1 cellular context compared by ENCODE assay signal in the genomic region with DNA sequence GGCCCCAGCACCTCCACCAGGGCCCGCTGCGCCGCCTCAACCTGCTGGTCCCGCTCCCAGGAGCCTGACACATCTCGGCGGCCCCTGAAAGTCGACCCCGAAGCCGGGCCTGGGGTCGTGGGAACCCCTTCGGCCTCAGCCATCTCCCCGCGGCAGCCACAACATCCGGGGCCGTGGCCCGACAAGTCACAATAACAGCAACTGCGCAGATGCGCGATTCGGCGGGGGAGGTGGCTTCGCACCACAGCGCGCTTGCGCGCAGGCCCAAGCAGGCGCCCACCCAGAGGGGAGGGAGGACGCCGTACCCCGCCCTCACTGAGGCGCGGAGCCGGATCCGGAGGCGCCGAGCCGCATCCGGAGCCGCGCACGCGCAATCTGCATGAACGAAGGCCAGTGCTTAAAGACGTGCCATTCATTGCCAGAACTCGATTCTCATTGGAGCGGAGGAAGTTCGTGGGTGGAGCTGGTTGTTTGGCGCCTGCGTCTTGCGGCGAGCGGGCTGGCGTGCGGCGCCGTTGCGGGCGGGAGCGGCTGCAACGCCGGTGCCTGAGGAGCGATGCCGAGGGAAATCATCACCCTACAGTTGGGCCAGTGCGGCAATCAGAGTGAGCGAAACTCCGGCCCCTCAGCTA.
TF ChIP-seq lines count a peak whose summit lies in the region.

A gene with protein sequence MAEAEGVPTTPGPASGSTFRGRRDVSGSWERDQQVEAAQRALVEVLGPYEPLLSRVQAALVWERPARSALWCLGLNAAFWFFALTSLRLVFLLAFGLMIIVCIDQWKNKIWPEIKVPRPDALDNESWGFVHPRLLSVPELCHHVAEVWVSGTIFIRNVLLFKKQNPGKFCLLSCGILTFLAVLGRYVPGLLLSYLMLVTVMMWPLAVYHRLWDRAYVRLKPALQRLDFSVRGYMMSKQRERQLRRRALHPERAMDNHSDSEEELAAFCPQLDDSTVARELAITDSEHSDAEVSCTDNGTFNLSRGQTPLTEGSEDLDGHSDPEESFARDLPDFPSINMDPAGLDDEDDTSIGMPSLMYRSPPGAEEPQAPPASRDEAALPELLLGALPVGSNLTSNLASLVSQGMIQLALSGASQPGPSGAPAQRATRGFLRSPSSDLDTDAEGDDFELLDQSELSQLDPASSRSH (minus strand): TSS at position 193 of the 632 bp plus-strand sequence. CDS start 50 bp downstream, at position 143.
A gene (plus strand): TSS at position 502 of the 632 bp plus-strand sequence. CDS start 55 bp downstream, at position 557.

TF ChIP-seq in HepG2, 621 proteins besides CTCF, POLR2A, EP300 and RAD21 (continues in another document):
- TF ChIP-seq WIZ (CRISPR knock-in tag; IDR thresholded peaks at IDR 0.05) (peak; percentile 20), NR3C1 (CRISPR knock-in tag; IDR thresholded peaks at IDR 0.05) (no peak), NR2C2 (CRISPR knock-in tag; IDR thresholded peaks at IDR 0.05; ENCODE audit: borderline replicate concordance) (no peak), ZNF879 (CRISPR knock-in tag; IDR thresholded peaks at IDR 0.05) (no peak), TEAD2 (CRISPR knock-in tag; IDR thresholded peaks at IDR 0.05) (no peak), ADNP (CRISPR knock-in tag; IDR thresholded peaks at IDR 0.05) (no peak), SP140L (CRISPR knock-in tag; IDR thresholded peaks at IDR 0.05; ENCODE audit: borderline replicate concordance) (no peak), ZNF615 (CRISPR knock-in tag; IDR thresholded peaks at IDR 0.05; ENCODE audit: borderline replicate concordance) (peak; percentile 59; the same call in 1 of the 2 replicates), ATAD3A (CRISPR knock-in tag; IDR thresholded peaks at IDR 0.05) (no peak), ELF3 (CRISPR knock-in tag; IDR thresholded peaks at IDR 0.05) (no peak; the same call in 1 of the 2 replicates), NBN (conservative IDR thresholded peaks at IDR 0.05) (no peak), ZNF24 (IDR thresholded peaks at IDR 0.05) (no peak), GABPA (IDR thresholded peaks at IDR 0.05; ENCODE audit: low read depth, low read length) (peak; percentile 48), GABPA (CRISPR knock-in tag; IDR thresholded peaks at IDR 0.05; ENCODE audit: low read depth) (peak; percentile 73), ZNF644 (CRISPR knock-in tag; IDR thresholded peaks at IDR 0.05; ENCODE audit: low read depth) (no peak), ZNF75D (CRISPR knock-in tag; IDR thresholded peaks at IDR 0.05; ENCODE audit: borderline replicate concordance) (peak; percentile 82; the same call in 1 of the 2 replicates), SP1 (IDR thresholded peaks at IDR 0.05) (no peak), SP1 (CRISPR knock-in tag; IDR thresholded peaks at IDR 0.05) (peak; percentile 65), SP4 (CRISPR knock-in tag; IDR thresholded peaks at IDR 0.05) (peak; percentile 96), ZC3H4 (CRISPR knock-in tag; IDR thresholded peaks at IDR 0.05; ENCODE audit: borderline replicate concordance) (no peak), NFYB (CRISPR knock-in tag; IDR thresholded peaks at IDR 0.05) (peak; percentile 85), KLF16 (CRISPR knock-in tag; IDR thresholded peaks at IDR 0.05) (peak in 1 of 2 experiments; percentile 73; a peak in 2 of 4 replicates), NCOR1 (IDR thresholded peaks at IDR 0.05; ENCODE audit: borderline replicate concordance, low read length) (no peak; the same call in 1 of the 2 replicates), FOXC1 (CRISPR knock-in tag; IDR thresholded peaks at IDR 0.05; ENCODE audit: borderline replicate concordance) (peak; percentile 73), ZNF101 (CRISPR knock-in tag; IDR thresholded peaks at IDR 0.05; ENCODE audit: borderline replicate concordance, low read depth) (no peak), SPEN (CRISPR knock-in tag; IDR thresholded peaks at IDR 0.05; ENCODE audit: low read depth) (peak; percentile 91), CBX1 (IDR thresholded peaks at IDR 0.05; ENCODE audit: low read depth) (peak; percentile 48), ARNT2 (CRISPR knock-in tag; IDR thresholded peaks at IDR 0.05; ENCODE audit: low read depth) (peak; percentile 44; the same call in 1 of the 2 replicates), MBD4 (IDR thresholded peaks at IDR 0.05; ENCODE audit: borderline replicate concordance, low read length) (no peak), ZNF468 (CRISPR knock-in tag; IDR thresholded peaks at IDR 0.05) (no peak), ZNF460 (CRISPR knock-in tag; IDR thresholded peaks at IDR 0.05; ENCODE audit: borderline replicate concordance) (no peak), RFX1 (IDR thresholded peaks at IDR 0.05) (no peak), NFE2L2 (IDR thresholded peaks at IDR 0.05; ENCODE audit: low read length) (no peak), FOSL2 (CRISPR knock-in tag; IDR thresholded peaks at IDR 0.05) (peak; percentile 5; the same call in 1 of the 2 replicates), SUZ12 (IDR thresholded peaks at IDR 0.05; ENCODE audit: low read depth, low read length) (no peak), ZKSCAN8 (CRISPR knock-in tag; IDR thresholded peaks at IDR 0.05; ENCODE audit: borderline replicate concordance) (no peak; the same call in 1 of the 2 replicates), MEIS2 (CRISPR knock-in tag; IDR thresholded peaks at IDR 0.05) (peak; percentile 56; the same call in 1 of the 2 replicates)
- TF ChIP-seq, protein P1, sequence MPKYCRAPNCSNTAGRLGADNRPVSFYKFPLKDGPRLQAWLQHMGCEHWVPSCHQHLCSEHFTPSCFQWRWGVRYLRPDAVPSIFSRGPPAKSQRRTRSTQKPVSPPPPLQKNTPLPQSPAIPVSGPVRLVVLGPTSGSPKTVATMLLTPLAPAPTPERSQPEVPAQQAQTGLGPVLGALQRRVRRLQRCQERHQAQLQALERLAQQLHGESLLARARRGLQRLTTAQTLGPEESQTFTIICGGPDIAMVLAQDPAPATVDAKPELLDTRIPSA (CRISPR knock-in tag; IDR thresholded peaks at IDR 0.05; ENCODE audit: borderline replicate concordance): peak; percentile 27; the same call in 1 of the 2 replicates
- TF ChIP-seq, protein P2, sequence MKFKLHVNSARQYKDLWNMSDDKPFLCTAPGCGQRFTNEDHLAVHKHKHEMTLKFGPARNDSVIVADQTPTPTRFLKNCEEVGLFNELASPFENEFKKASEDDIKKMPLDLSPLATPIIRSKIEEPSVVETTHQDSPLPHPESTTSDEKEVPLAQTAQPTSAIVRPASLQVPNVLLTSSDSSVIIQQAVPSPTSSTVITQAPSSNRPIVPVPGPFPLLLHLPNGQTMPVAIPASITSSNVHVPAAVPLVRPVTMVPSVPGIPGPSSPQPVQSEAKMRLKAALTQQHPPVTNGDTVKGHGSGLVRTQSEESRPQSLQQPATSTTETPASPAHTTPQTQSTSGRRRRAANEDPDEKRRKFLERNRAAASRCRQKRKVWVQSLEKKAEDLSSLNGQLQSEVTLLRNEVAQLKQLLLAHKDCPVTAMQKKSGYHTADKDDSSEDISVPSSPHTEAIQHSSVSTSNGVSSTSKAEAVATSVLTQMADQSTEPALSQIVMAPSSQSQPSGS (CRISPR knock-in tag; IDR thresholded peaks at IDR 0.05): peak; percentile 73
- TF ChIP-seq, protein P3, sequence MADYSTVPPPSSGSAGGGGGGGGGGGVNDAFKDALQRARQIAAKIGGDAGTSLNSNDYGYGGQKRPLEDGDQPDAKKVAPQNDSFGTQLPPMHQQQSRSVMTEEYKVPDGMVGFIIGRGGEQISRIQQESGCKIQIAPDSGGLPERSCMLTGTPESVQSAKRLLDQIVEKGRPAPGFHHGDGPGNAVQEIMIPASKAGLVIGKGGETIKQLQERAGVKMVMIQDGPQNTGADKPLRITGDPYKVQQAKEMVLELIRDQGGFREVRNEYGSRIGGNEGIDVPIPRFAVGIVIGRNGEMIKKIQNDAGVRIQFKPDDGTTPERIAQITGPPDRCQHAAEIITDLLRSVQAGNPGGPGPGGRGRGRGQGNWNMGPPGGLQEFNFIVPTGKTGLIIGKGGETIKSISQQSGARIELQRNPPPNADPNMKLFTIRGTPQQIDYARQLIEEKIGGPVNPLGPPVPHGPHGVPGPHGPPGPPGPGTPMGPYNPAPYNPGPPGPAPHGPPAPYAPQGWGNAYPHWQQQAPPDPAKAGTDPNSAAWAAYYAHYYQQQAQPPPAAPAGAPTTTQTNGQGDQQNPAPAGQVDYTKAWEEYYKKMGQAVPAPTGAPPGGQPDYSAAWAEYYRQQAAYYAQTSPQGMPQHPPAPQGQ (CRISPR knock-in tag; IDR thresholded peaks at IDR 0.05; ENCODE audit: borderline replicate concordance): no peak; the same call in 1 of the 2 replicates
- TF ChIP-seq, protein P4, sequence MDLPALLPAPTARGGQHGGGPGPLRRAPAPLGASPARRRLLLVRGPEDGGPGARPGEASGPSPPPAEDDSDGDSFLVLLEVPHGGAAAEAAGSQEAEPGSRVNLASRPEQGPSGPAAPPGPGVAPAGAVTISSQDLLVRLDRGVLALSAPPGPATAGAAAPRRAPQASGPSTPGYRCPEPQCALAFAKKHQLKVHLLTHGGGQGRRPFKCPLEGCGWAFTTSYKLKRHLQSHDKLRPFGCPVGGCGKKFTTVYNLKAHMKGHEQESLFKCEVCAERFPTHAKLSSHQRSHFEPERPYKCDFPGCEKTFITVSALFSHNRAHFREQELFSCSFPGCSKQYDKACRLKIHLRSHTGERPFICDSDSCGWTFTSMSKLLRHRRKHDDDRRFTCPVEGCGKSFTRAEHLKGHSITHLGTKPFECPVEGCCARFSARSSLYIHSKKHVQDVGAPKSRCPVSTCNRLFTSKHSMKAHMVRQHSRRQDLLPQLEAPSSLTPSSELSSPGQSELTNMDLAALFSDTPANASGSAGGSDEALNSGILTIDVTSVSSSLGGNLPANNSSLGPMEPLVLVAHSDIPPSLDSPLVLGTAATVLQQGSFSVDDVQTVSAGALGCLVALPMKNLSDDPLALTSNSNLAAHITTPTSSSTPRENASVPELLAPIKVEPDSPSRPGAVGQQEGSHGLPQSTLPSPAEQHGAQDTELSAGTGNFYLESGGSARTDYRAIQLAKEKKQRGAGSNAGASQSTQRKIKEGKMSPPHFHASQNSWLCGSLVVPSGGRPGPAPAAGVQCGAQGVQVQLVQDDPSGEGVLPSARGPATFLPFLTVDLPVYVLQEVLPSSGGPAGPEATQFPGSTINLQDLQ (CRISPR knock-in tag; IDR thresholded peaks at IDR 0.05): no peak; the same call in 1 of the 2 replicates
- TF ChIP-seq, protein P5, sequence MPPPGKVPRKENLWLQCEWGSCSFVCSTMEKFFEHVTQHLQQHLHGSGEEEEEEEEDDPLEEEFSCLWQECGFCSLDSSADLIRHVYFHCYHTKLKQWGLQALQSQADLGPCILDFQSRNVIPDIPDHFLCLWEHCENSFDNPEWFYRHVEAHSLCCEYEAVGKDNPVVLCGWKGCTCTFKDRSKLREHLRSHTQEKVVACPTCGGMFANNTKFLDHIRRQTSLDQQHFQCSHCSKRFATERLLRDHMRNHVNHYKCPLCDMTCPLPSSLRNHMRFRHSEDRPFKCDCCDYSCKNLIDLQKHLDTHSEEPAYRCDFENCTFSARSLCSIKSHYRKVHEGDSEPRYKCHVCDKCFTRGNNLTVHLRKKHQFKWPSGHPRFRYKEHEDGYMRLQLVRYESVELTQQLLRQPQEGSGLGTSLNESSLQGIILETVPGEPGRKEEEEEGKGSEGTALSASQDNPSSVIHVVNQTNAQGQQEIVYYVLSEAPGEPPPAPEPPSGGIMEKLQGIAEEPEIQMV (CRISPR knock-in tag; IDR thresholded peaks at IDR 0.05; ENCODE audit: low read depth): 0 out of 2 replicates have a peak, but pooled peaks have one; percentile 9
- TF ChIP-seq, protein P6, sequence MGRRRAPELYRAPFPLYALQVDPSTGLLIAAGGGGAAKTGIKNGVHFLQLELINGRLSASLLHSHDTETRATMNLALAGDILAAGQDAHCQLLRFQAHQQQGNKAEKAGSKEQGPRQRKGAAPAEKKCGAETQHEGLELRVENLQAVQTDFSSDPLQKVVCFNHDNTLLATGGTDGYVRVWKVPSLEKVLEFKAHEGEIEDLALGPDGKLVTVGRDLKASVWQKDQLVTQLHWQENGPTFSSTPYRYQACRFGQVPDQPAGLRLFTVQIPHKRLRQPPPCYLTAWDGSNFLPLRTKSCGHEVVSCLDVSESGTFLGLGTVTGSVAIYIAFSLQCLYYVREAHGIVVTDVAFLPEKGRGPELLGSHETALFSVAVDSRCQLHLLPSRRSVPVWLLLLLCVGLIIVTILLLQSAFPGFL (CRISPR knock-in tag; IDR thresholded peaks at IDR 0.05): no peak; the same call in 1 of the 2 replicates
- TF ChIP-seq, protein P7, sequence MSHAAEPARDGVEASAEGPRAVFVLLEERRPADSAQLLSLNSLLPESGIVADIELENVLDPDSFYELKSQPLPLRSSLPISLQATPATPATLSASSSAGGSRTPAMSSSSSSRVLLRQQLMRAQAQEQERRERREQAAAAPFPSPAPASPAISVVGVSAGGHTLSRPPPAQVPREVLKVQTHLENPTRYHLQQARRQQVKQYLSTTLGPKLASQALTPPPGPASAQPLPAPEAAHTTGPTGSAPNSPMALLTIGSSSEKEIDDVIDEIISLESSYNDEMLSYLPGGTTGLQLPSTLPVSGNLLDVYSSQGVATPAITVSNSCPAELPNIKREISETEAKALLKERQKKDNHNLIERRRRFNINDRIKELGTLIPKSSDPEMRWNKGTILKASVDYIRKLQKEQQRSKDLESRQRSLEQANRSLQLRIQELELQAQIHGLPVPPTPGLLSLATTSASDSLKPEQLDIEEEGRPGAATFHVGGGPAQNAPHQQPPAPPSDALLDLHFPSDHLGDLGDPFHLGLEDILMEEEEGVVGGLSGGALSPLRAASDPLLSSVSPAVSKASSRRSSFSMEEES (CRISPR knock-in tag; IDR thresholded peaks at IDR 0.05): no peak; the same call in 1 of the 2 replicates
- TF ChIP-seq, protein P8, sequence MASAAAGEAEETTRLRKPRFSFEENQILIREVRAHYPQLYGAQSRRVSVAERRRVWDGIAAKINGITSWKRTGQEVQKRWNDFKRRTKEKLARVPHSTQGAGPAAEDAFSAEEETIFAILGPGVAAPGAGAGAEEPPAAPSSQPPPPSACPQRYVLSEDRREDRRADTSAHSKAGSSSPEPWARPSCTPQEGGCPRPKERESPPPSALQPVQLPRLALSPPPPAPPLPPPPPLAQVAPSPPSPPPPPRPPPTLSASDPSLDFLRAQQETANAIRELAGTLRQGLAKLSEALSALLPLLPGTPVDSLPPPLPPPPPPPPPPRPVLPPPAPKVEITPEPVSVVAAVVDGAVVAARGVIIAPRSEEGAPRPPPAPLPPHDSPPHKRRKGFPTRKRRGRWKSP (CRISPR knock-in tag; IDR thresholded peaks at IDR 0.05): peak; percentile 95
- TF ChIP-seq, protein P9, sequence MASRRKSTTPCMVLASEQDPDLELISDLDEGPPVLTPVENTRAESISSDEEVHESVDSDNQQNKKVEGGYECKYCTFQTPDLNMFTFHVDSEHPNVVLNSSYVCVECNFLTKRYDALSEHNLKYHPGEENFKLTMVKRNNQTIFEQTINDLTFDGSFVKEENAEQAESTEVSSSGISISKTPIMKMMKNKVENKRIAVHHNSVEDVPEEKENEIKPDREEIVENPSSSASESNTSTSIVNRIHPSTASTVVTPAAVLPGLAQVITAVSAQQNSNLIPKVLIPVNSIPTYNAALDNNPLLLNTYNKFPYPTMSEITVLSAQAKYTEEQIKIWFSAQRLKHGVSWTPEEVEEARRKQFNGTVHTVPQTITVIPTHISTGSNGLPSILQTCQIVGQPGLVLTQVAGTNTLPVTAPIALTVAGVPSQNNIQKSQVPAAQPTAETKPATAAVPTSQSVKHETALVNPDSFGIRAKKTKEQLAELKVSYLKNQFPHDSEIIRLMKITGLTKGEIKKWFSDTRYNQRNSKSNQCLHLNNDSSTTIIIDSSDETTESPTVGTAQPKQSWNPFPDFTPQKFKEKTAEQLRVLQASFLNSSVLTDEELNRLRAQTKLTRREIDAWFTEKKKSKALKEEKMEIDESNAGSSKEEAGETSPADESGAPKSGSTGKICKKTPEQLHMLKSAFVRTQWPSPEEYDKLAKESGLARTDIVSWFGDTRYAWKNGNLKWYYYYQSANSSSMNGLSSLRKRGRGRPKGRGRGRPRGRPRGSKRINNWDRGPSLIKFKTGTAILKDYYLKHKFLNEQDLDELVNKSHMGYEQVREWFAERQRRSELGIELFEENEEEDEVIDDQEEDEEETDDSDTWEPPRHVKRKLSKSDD (CRISPR knock-in tag; IDR thresholded peaks at IDR 0.05; ENCODE audit: low read depth): no peak; the same call in 1 of the 2 replicates
